10 cellular contexts compared by ENCODE assay signal in the genomic region with DNA sequence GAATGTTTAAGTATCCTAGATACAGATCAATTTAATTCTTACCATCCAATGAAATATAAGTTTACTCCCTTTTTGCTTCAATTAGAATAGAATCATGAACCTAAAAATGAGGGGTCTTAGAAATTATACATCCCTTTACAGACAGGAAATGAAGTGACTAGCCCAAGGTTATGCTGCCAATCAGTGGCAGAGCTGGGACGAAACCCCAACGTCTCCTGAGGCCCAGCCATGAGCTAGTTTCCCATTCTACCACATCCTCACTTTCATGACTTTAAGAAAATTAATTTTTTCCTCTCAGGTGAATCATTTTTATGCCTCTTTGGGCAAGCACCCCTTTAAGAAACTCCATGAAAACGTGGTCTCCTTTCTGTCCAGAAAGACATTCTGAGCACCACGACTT. TPM values are rescaled to one million over a fixed set of nuclear protein-coding genes. Genes with fewer than 3 reads are reported as not detected.
DNase-seq lines count a peak whose midpoint lies in the region; TF ChIP-seq lines count a peak whose summit lies in the region.
"Had no signal": no experiment of that assay in that cellular context is flagged by ENCODE, and none has a peak within 500 bp of the region (broad histone marks: within the 10 kb centered on the region; RNA-seq: fewer than 3 reads in every experiment).

No MANE protein-coding gene starts in this region.

- CTCF ChIA-PET in Calu3 (lab: Charles Lee): interaction anchor here (0.6 to 1.7 kb wide), 3 partner anchors 9 to 20 kb away, joined by 4 to 6 read pairs (median 4); no protein-coding TSS in a partner anchor

- H3K4me1 Mint-ChIP-seq in activated CD4-positive, alpha-beta T cell treated with anti-CD3 and anti-CD28 coated beads, Interleukin-2, amount 10 ng/mL, durations not matched to agents 24 days and 14 days: peaks cover 78% of the 10 kb centered on the region
- peaks cover 31% of the 10 kb centered on the region for H3K4me1 Mint-ChIP-seq in Calu3 (ENCODE audit: low read depth, unreplicated experiment)

- TF ChIP-seq CTCF in VCaP (conservative IDR thresholded peaks at IDR 0.05) (no peak), esophagus muscularis mucosa (IDR thresholded peaks at IDR 0.05) (no peak), suprapubic skin (IDR thresholded peaks at IDR 0.05) (no peak), Calu3 (IDR thresholded peaks at IDR 0.05; ENCODE audit: unreplicated experiment) (no peak)

- no peak overlapping the region for H3K4me3 ChIP-seq in esophagus muscularis mucosa
- H3K4me3 ChIP-seq in suprapubic skin: no peak overlapping the region

- peak overlapping the region; percentile 82 for H3K27ac ChIP-seq in VCaP
- peak overlapping the region; percentile 86 to 99 (median 92) for H3K27ac ChIP-seq in esophagus muscularis mucosa (replicated peaks in 1 of 4)
- H3K27ac ChIP-seq in suprapubic skin: peak overlapping the region; percentile 18

- H3K9me3 Mint-ChIP-seq in activated CD4-positive, alpha-beta T cell treated with anti-CD3 and anti-CD28 coated beads, Interleukin-2, amount 10 ng/mL, durations not matched to agents 24 days and 14 days: peaks cover 3% of the 10 kb centered on the region
- no peaks in the 10 kb centered on the region for H3K9me3 Mint-ChIP-seq in Calu3 (ENCODE audit: low read depth, unreplicated experiment)

- H3K36me3 ChIP-seq in esophagus muscularis mucosa (no peaks in the 10 kb centered on the region), suprapubic skin (no peaks in the 10 kb centered on the region)

- WGBS in esophagus muscularis mucosa: 49% methylated on average over 4 of the region's 4 CpGs
- 73% methylated on average over 4 of the region's 4 CpGs for WGBS in suprapubic skin

- intact Hi-C loops in activated CD4-positive, alpha-beta T cell treated with anti-CD3 and anti-CD28 coated beads, Interleukin-2, amount 10 ng/mL, durations not matched to agents 24 days and 14 days (cut with micrococcal nuclease): no loop called here
- intact Hi-C loops in esophagus muscularis mucosa (cut with DNase I) (no loop called here), Calu3 (cut with micrococcal nuclease; ENCODE audit: unreplicated experiment) (loop anchor here (10.0 kb wide), 1 partner anchor 395 kb away; no protein-coding TSS in a partner anchor)

- DNase-seq in activated CD4-positive, alpha-beta T cell treated with anti-CD3 and anti-CD28 coated beads, Interleukin-2, amount 10 ng/mL, durations not matched to agents 24 days and 14 days: no peak
- DNase-seq in activated CD4-positive, alpha-beta T cell treated with anti-CD3 and anti-CD28 coated beads, Interleukin-2, amount 50 U/mL, for 4 hours: no peak
- no peak for DNase-seq in esophagus muscularis mucosa (ENCODE audit: extremely low spot score)
- no peak for DNase-seq in suprapubic skin (ENCODE audit: low spot score in 2 of 2)
- DNase-seq in Calu3: no peak
- DNase-seq in HuH-7.5 (ENCODE audit: low spot score): no peak
- DNase-seq in activated CD8-positive, alpha-beta memory T cell treated with anti-CD3 and anti-CD28 coated beads, Interleukin-2, amount 50 U/mL, for 4 hours: no peak
- DNase-seq: left ventricle myocardium superior, NCI-H146 had no signal

- H3K9me3 ChIP-seq in esophagus muscularis mucosa (no peaks in the 10 kb centered on the region), suprapubic skin (no peaks in the 10 kb centered on the region)

- no TSS peak for BruUV-seq in Calu3 (replicated peaks; lab: Mats Ljungman, UMichigan)

- TF ChIP-seq EP300 in esophagus muscularis mucosa (IDR thresholded peaks at IDR 0.05): no peak
- TF ChIP-seq EP300 in suprapubic skin (IDR thresholded peaks at IDR 0.05): no peak

- H3K4me1 ChIP-seq in esophagus muscularis mucosa (peaks cover 78 to 100% (median 100%) of the 10 kb centered on the region in 4 donors), suprapubic skin (peaks cover 68% of the 10 kb centered on the region)

- no peaks in the 10 kb centered on the region for H3K27me3 Mint-ChIP-seq in activated CD4-positive, alpha-beta T cell treated with anti-CD3 and anti-CD28 coated beads, Interleukin-2, amount 10 ng/mL, durations not matched to agents 24 days and 14 days
- H3K27me3 Mint-ChIP-seq in Calu3 (ENCODE audit: unreplicated experiment): no peaks in the 10 kb centered on the region

- TF ChIP-seq POLR2A in esophagus muscularis mucosa (IDR thresholded peaks at IDR 0.05; ENCODE audit: low read depth) (no peak), suprapubic skin (IDR thresholded peaks at IDR 0.05) (no peak)

- H3K27me3 ChIP-seq in esophagus muscularis mucosa (no peaks in the 10 kb centered on the region), suprapubic skin (no peaks in the 10 kb centered on the region)

- H3K27ac Mint-ChIP-seq in activated CD4-positive, alpha-beta T cell treated with anti-CD3 and anti-CD28 coated beads, Interleukin-2, amount 10 ng/mL, durations not matched to agents 24 days and 14 days: peak overlapping the region; percentile 88
- H3K27ac Mint-ChIP-seq in Calu3 (ENCODE audit: unreplicated experiment): no peak overlapping the region

- H3K4me3 Mint-ChIP-seq in activated CD4-positive, alpha-beta T cell treated with anti-CD3 and anti-CD28 coated beads, Interleukin-2, amount 10 ng/mL, durations not matched to agents 24 days and 14 days: peak overlapping the region; percentile 77
- no peak overlapping the region for H3K4me3 Mint-ChIP-seq in Calu3 (ENCODE audit: low read depth, unreplicated experiment)

- peaks cover 27% of the 10 kb centered on the region for H3K36me3 Mint-ChIP-seq in activated CD4-positive, alpha-beta T cell treated with anti-CD3 and anti-CD28 coated beads, Interleukin-2, amount 10 ng/mL, durations not matched to agents 24 days and 14 days (ENCODE audit: low read depth)
- H3K36me3 Mint-ChIP-seq in Calu3 (ENCODE audit: insufficient read depth, unreplicated experiment): no peaks in the 10 kb centered on the region

RNA-seq across cellular contexts. Expression of gene LRIG1, which starts 11.2 kb away (rescaled TPM):
- total RNA-seq in activated CD4-positive, alpha-beta T cell treated with anti-CD3 and anti-CD28 coated beads, Interleukin-2, amount 10 ng/mL, durations not matched to agents 24 days and 14 days: 50.3 and 52.8 TPM in 2 replicates
- total RNA-seq in esophagus muscularis mucosa (100 to 1,000 TPM in 3 of 4 donors, 10 to 100 TPM in 1; 95.3 to 136 (median 131) TPM), suprapubic skin (10 to 100 TPM; 69.1 to 88.0 (median 78.9) TPM), Calu3 (2022) (10.0 and 14.7 TPM in 2 replicates)

Comparison
In these comparisons a context has a peak if more than half of its experiments do, and no peak if none do; other contexts are left out.
1. H3K27ac ChIP-seq: peak in every context shown above with its lines; median percentile 92 in esophagus muscularis mucosa; 82 in VCaP; 18 in suprapubic skin.